30 cellular contexts compared by ENCODE assay signal in the genomic region with DNA sequence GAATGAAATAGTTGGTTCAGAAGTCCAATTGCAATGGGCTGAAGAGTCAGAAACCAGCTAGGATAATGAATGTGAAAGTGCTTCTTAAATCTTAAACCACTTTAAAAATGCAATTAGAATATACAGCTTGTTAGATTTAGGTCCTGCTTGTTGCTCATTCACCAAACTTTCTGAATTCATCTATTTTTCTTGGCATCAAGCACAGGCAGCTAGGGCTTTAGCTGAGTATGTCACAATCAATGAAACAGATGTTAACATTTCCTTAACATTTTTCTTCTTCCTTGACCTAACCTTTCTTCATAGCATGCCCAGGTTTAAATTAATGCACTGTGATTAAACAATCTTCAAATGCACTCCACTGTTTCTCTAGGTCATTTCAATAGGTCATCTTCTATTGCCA. TPM values are rescaled to one million over a fixed set of nuclear protein-coding genes. Genes with fewer than 3 reads are reported as not detected.
"Had no signal": no experiment of that assay in that cellular context is flagged by ENCODE, and none has a peak within 500 bp of the region (broad histone marks: within the 10 kb centered on the region; RNA-seq: fewer than 3 reads in every experiment).

No MANE protein-coding gene starts in this region.

- H3K27me3 Mint-ChIP-seq: activated naive CD8-positive, alpha-beta T cell; dendritic cell treated with granulocyte-macrophage colony-stimulating factor and Interleukin-4, amounts not matched to agents 40 ng/mL and 50 ng/mL, for 4 days; naive thymus-derived CD8-positive, alpha-beta T cell; T-cell had no signal

- ATAC-seq: activated T-cell treated with anti-CD3 and anti-CD28 coated beads, Interleukin-2, amount 50 U/mL, for 4 hours; gastroesophageal sphincter; heart left ventricle; naive thymus-derived CD8-positive, alpha-beta T cell; T-cell had no signal

- H3K9ac ChIP-seq: neural progenitor cell had no signal

- H3K4me1 Mint-ChIP-seq: brain; mesothelial cell of epicardium; naive thymus-derived CD8-positive, alpha-beta T cell; neural progenitor cell; T-cell had no signal

- DNase-seq: activated CD4-positive, CD25-positive, alpha-beta regulatory T cell treated with anti-CD3 and anti-CD28 coated beads, Interleukin-2, amount 50 U/mL, for 72 hours; activated CD8-positive, alpha-beta memory T cell treated with anti-CD3 and anti-CD28 coated beads for 24 hours; activated CD8-positive, alpha-beta memory T cell treated with anti-CD3 and anti-CD28 coated beads, Interleukin-2, amount 50 U/mL, for 4 hours; activated naive CD4-positive, alpha-beta T cell; activated T-cell treated with anti-CD3 and anti-CD28 coated beads, Interleukin-2, amount 50 U/mL, for 4 hours; amniotic stem cell; effector CD4-positive, alpha-beta T cell; heart left ventricle; left ventricle myocardium inferior; naive thymus-derived CD8-positive, alpha-beta T cell; retina; stimulated activated CD4-positive, alpha-beta T cell treated with anti-CD3 and anti-CD28 coated beads, Interleukin-4, amount 100 ng/mL, for 24 hours; stimulated activated naive CD4-positive, alpha-beta T cell treated with Interleukin-2 at 50 U/mL for 16 hours; T-cell; upper lobe of left lung; WERI-Rb-1 had no signal

- H3K4me3 Mint-ChIP-seq: activated naive CD8-positive, alpha-beta T cell; activated T-cell treated with anti-CD3 and anti-CD28 coated beads, Interleukin-2, amount 50 U/mL, for 4 hours; brain; dendritic cell treated with granulocyte-macrophage colony-stimulating factor and Interleukin-4, amounts not matched to agents 40 ng/mL and 50 ng/mL, for 4 days; mesothelial cell of epicardium; naive thymus-derived CD8-positive, alpha-beta T cell; neural progenitor cell; T-cell; T-helper 2 cell treated with Interferon-gamma antibody and Interleukin-4, amounts not matched to agents 5 μg/mL and 100 μg/mL, for 36 hours had no signal

- H3K4me1 ChIP-seq: gastroesophageal sphincter, heart left ventricle, left ventricle myocardium inferior, neural progenitor cell, upper lobe of left lung had no signal

- H3K27ac Mint-ChIP-seq: activated naive CD8-positive, alpha-beta T cell; activated T-helper 2 cell treated with anti-CD3 and anti-CD28 coated beads, Interferon-gamma antibody, Interleukin-2, Interleukin-4, amounts not matched to agents 10 μg/mL and 5 μg/mL and 100 μg/mL, durations not matched to agents 14 hours and 24 hours and 36 hours; brain; dendritic cell treated with granulocyte-macrophage colony-stimulating factor and Interleukin-4, amounts not matched to agents 40 ng/mL and 50 ng/mL, for 4 days; mesothelial cell of epicardium; naive thymus-derived CD8-positive, alpha-beta T cell; neural progenitor cell; T-cell; T-helper 2 cell treated with Interferon-gamma antibody and Interleukin-4, amounts not matched to agents 5 μg/mL and 100 μg/mL, for 36 hours had no signal

- H3K27me3 ChIP-seq: gastroesophageal sphincter, heart left ventricle, neural progenitor cell, upper lobe of left lung had no signal

- H3K4me3 ChIP-seq: gastroesophageal sphincter, heart left ventricle, left ventricle myocardium inferior, neural progenitor cell, upper lobe of left lung had no signal

- H3K36me3 Mint-ChIP-seq: activated naive CD8-positive, alpha-beta T cell; brain; mesothelial cell of epicardium; neural progenitor cell; T-cell had no signal

- H3K36me3 ChIP-seq: gastroesophageal sphincter, heart left ventricle, left ventricle myocardium inferior, upper lobe of left lung, WERI-Rb-1 had no signal

RNA-seq across cellular contexts. Expression of gene KIF2B, which starts 14.4 kb away (rescaled TPM):
- total RNA-seq: activated T-cell treated with anti-CD3 and anti-CD28 coated beads, Interleukin-2, amount 50 U/mL, for 4 hours; activated T-helper 2 cell treated with anti-CD3 and anti-CD28 coated beads, Interferon-gamma antibody, Interleukin-2, Interleukin-4, amounts not matched to agents 10 μg/mL and 5 μg/mL and 100 μg/mL, durations not matched to agents 14 hours and 24 hours and 36 hours; cardiac septum; chondrocyte; gastroesophageal sphincter; heart left ventricle; left ventricle myocardium inferior; lung microvascular endothelial cell; mesothelial cell of epicardium; naive thymus-derived CD8-positive, alpha-beta T cell; omental fat pad; posterior vena cava; subcutaneous adipose tissue; T-cell; upper lobe of left lung had no signal
